Comparison of ENCODE assay signal across 3 cellular contexts in genomic region chr20:43651650-43652184, GRCh38. TPM values are rescaled to one million over a fixed set of nuclear protein-coding genes. Genes with fewer than 3 reads are reported as not detected.
"Had no signal": no experiment of that assay in that cellular context is flagged by ENCODE, and none has a peak within 500 bp of the region (broad histone marks: within the 10 kb centered on the region; RNA-seq: fewer than 3 reads in every experiment).

No MANE protein-coding gene starts in this region.

RNA-seq across cellular contexts. Expression of gene MYBL2, which starts 15.2 kb away (rescaled TPM):
- total RNA-seq: right atrium auricular region had no signal
- polyA plus RNA-seq: naive thymus-derived CD4-positive, alpha-beta T cell; neural cell had no signal
